ENCODE assay signal across 8 cellular contexts in genomic region chr2:27705851-27706622, GRCh38. TPM values are rescaled to one million over a fixed set of nuclear protein-coding genes. Genes with fewer than 3 reads are reported as not detected.
DNase-seq lines count a peak whose midpoint lies in the region; ATAC-seq and TF ChIP-seq lines count a peak whose summit lies in the region.

No MANE protein-coding gene starts in this region.

- no peaks in the 10 kb centered on the region for H3K27me3 Mint-ChIP-seq in chondrocyte (ENCODE audit: low read depth)

- no peaks in the 10 kb centered on the region for H3K9me3 Mint-ChIP-seq in chondrocyte (ENCODE audit: low read depth)

- H3K4me1 Mint-ChIP-seq in chondrocyte (ENCODE audit: low read depth) = peaks cover 83% of the 10 kb centered on the region

- H3K4me1 ChIP-seq in mucosa of descending colon (ENCODE audit: low read depth) = peaks cover 16% of the 10 kb centered on the region

- peak overlapping the region; percentile 98 for H3K27ac Mint-ChIP-seq in chondrocyte (ENCODE audit: unreplicated experiment)

- ATAC-seq in mucosa of descending colon (peak; percentile 93), GM21737 (IDR thresholded peaks at IDR 0.05; ENCODE audit: unreplicated experiment) (no peak), HG03460 (IDR thresholded peaks at IDR 0.05; ENCODE audit: unreplicated experiment) (no peak), GM19035 (IDR thresholded peaks at IDR 0.05; ENCODE audit: unreplicated experiment) (no peak)

- H3K4me3 Mint-ChIP-seq in chondrocyte (ENCODE audit: unreplicated experiment) = peak overlapping the region; percentile 19

- intact Hi-C loops in mucosa of descending colon (cut with DNase I, micrococcal nuclease) (loop anchor here in 1 of 2 donors (10.0 kb wide), 1 partner anchor 749 kb away; no protein-coding TSS in a partner anchor), head of caudate nucleus (cut with DNase I) (no loop called here)

- no peaks in the 10 kb centered on the region for H3K9me3 ChIP-seq in mucosa of descending colon

- no peak for TF ChIP-seq CTCF in C4-2B (conservative IDR thresholded peaks at IDR 0.05)
- no peak for TF ChIP-seq CTCF in LNCaP clone FGC (IDR thresholded peaks at IDR 0.05; ENCODE audit: control insufficient read depth, extremely low read depth, insufficient read depth)
- no peak for TF ChIP-seq CTCF in chondrocyte (IDR thresholded peaks at IDR 0.05)
- no peak for TF ChIP-seq CTCF in mucosa of descending colon (IDR thresholded peaks at IDR 0.05)

- DNase-seq in LNCaP clone FGC (ENCODE audit: low read depth) = peak; percentile 98
- DNase-seq in chondrocyte (ENCODE audit: low spot score) = no peak
- DNase-seq in mucosa of descending colon = peak in 2 of 3 donors; percentile 63 to 75
- DNase-seq in head of caudate nucleus = no peak

- H3K36me3 Mint-ChIP-seq in chondrocyte (ENCODE audit: low read depth) = no peaks in the 10 kb centered on the region

- H3K36me3 ChIP-seq in mucosa of descending colon (ENCODE audit: low read depth) = no peaks in the 10 kb centered on the region

- H3K4me3 ChIP-seq in LNCaP clone FGC (ENCODE audit: low read depth, low read length) (no peak overlapping the region), mucosa of descending colon (no peak overlapping the region)

- peak overlapping the region; percentile 76 for H3K27ac ChIP-seq in C4-2B

RNA-seq across cellular contexts. Expression of gene SLC4A1AP, which starts 42.3 kb away (rescaled TPM):
- total RNA-seq in chondrocyte (16.4 to 24.3 TPM (median 18.8 TPM) in 3 replicates), mucosa of descending colon (10 to 100 TPM; 14.8 to 15.8 (median 15.5) TPM)

RNA-seq across cellular contexts. Expression of gene SUPT7L, which starts 42.6 kb away (rescaled TPM):
- total RNA-seq in chondrocyte (29.1 to 37.1 TPM (median 30.7 TPM) in 3 replicates), mucosa of descending colon (10 to 100 TPM; 19.5 to 30.3 (median 28.1) TPM)

Comparison
In these comparisons a context has a peak if more than half of its experiments do, and no peak if none do; other contexts are left out.
1. DNase-seq: peak in LNCaP clone FGC (single experiment) and mucosa of descending colon (2 of 3); none in chondrocyte (single experiment) and head of caudate nucleus (0 of 42).